In genomic region chr2:225668606-225669266, GRCh38 we compare ENCODE assay signal across 8 cellular contexts.
DNase-seq lines count a peak whose midpoint lies in the region; ATAC-seq, FAIRE-seq and TF ChIP-seq lines count a peak whose summit lies in the region.

No MANE protein-coding gene starts in this region.

- peak; percentile 91 for ATAC-seq in GM18519 (IDR thresholded peaks at IDR 0.05; ENCODE audit: low FRiP score, unreplicated experiment)
- ATAC-seq in HG02870 (IDR thresholded peaks at IDR 0.05; ENCODE audit: unreplicated experiment), result peak; percentile 92
- ATAC-seq in pancreas, result peak in 3 of 4 donors; percentile 81 to 84 (median 83)

- no peaks in the 10 kb centered on the region for H4K20me1 ChIP-seq in SU-DHL-6 (ENCODE audit: low read depth, low read length)

- no peak overlapping the region for H3K27ac ChIP-seq in SU-DHL-6 (ENCODE audit: low read depth, low read length)
- H3K27ac ChIP-seq in pancreas, result no peak overlapping the region

- H3K79me2 ChIP-seq in SU-DHL-6 (ENCODE audit: insufficient read depth, low read length), result no peaks in the 10 kb centered on the region

- intact Hi-C loops in pancreas (cut with DNase I), result loop anchor here in 2 of 3 donors (10.0 kb wide), 2 partner anchors 384 to 1136 kb away; no protein-coding TSS in a partner anchor

- no peak overlapping the region for H3K9ac ChIP-seq in SU-DHL-6 (ENCODE audit: low read length)

- no peaks in the 10 kb centered on the region for H3K4me1 ChIP-seq in pancreas

- peak; percentile 75 for TF ChIP-seq CTCF in SU-DHL-6 (IDR thresholded peaks at IDR 0.05; ENCODE audit: insufficient read depth, low read length, poor library complexity, severe bottlenecking)
- peak; percentile 93 for TF ChIP-seq CTCF in fibroblast of mammary gland (conservative IDR thresholded peaks at IDR 0.05; ENCODE audit: control insufficient read depth, insufficient read depth, low read depth, low read length)
- TF ChIP-seq CTCF in pancreas (IDR thresholded peaks at IDR 0.05), result peak; percentile 20 to 54 (median 50)

- H3K4me2 ChIP-seq in SU-DHL-6 (ENCODE audit: low read depth, low read length, poor library complexity, severe bottlenecking), result no peak overlapping the region

- H2AFZ ChIP-seq in SU-DHL-6 (ENCODE audit: low read depth, low read length, severe bottlenecking), result no peak overlapping the region

- no peaks in the 10 kb centered on the region for H3K36me3 ChIP-seq in SU-DHL-6 (ENCODE audit: low read length)
- H3K36me3 ChIP-seq in pancreas, result no peaks in the 10 kb centered on the region

- DNase-seq in COLO829 (ENCODE audit: low spot score) (peak; percentile 64), NCI-H1105 treated with DMSO at 0.1 percent for 48 hours (lab: John Stamatoyannopoulos, UW) (peak; percentile 72), fibroblast of mammary gland (ENCODE audit: low read depth) (peak; percentile 83), pancreas (no peak), GDM1 (lab: John Stamatoyannopoulos, UW) (no peak)

- H3K27me3 ChIP-seq in SU-DHL-6 (ENCODE audit: low read length) (no peaks in the 10 kb centered on the region), pancreas (no peaks in the 10 kb centered on the region)

- H3K9me2 ChIP-seq in SU-DHL-6 (replicated peaks; ENCODE audit: insufficient read depth, low read length), result no peaks in the 10 kb centered on the region

- FAIRE-seq in pancreas (lab: Jason Lieb, UNC), result peak; percentile 73

- no peaks in the 10 kb centered on the region for H3F3A ChIP-seq in SU-DHL-6 (ENCODE audit: insufficient read depth)

- H3K9me3 ChIP-seq in SU-DHL-6 (ENCODE audit: insufficient read depth, low read length), result no peaks in the 10 kb centered on the region
- no peaks in the 10 kb centered on the region for H3K9me3 ChIP-seq in pancreas

- WGBS in pancreas, 2 donors, result 34 to 36% methylated on average over 2 of the region's 2 CpGs

- H3K4me3 ChIP-seq in SU-DHL-6 (ENCODE audit: insufficient read depth, low read length, poor library complexity, severe bottlenecking), result no peak overlapping the region
- H3K4me3 ChIP-seq in fibroblast of mammary gland (ENCODE audit: control insufficient read depth, low read depth, low read length), result no peak overlapping the region
- H3K4me3 ChIP-seq in pancreas, result no peak overlapping the region

Comparison
In these comparisons a context has a peak if more than half of its experiments do, and no peak if none do; other contexts are left out.
1. DNase-seq: peak in COLO829 (single experiment), NCI-H1105 treated with DMSO at 0.1 percent for 48 hours (single experiment) and fibroblast of mammary gland (single experiment); none in pancreas (0 of 6) and GDM1 (single experiment).
2. Peak in every context shown above with its lines, with median percentiles within 50 percentile points of each other: ATAC-seq and CTCF ChIP-seq.